In genomic region chr17:4903051-4903818, GRCh38 we compare ENCODE assay signal across 8 cellular contexts. TPM values are rescaled to one million over a fixed set of nuclear protein-coding genes. Genes with fewer than 3 reads are reported as not detected.
A peak's percentile ranks its signal among the peaks of the same experiment; 100 is the strongest.
DNase-seq lines count a peak whose midpoint lies in the region; ATAC-seq, FAIRE-seq and TF ChIP-seq lines count a peak whose summit lies in the region.

Gene CHRNE, minus strand, starts transcription at chr17:4903098. Its CDS starts 35 bp downstream, at chr17:4903063.

- H2AFZ ChIP-seq in neural progenitor cell (replicated peaks) = no peak within 1 kb of the TSS

- WGBS in esophagus squamous epithelium, 2 donors = 3 to 10% methylated on average over 6 of the region's 10 CpGs

- H3K4me3 ChIP-seq in esophagus squamous epithelium = peak within 1 kb of the TSS in 2 of 4 donors; percentile 9 to 18
- no peak within 1 kb of the TSS for H3K4me3 ChIP-seq in neural progenitor cell

- peaks cover 0 to 25% (median 0%) of the 10 kb centered on the region in 4 donors for H3K27me3 ChIP-seq in esophagus squamous epithelium
- H3K27me3 ChIP-seq in neural progenitor cell = peaks cover 41% of the 10 kb centered on the region

- peak; percentile 82 for FAIRE-seq in D721Med (lab: Jason Lieb, UNC)
- FAIRE-seq in RCC 7860 (lab: Jason Lieb, UNC) = no peak

- H3K4me1 ChIP-seq in esophagus squamous epithelium (peaks cover 23 to 57% (median 36%) of the 10 kb centered on the region in 3 donors), neural progenitor cell (peaks cover 2% of the 10 kb centered on the region)

- H3K27ac Mint-ChIP-seq in IgD-negative memory B cell (peak within 1 kb of the TSS; percentile 71 to 91 (median 82)), neural progenitor cell (peak within 1 kb of the TSS; percentile 19)
- H3K27ac Mint-ChIP-seq in activated T-cell treated with anti-CD3 and anti-CD28 coated beads, Interleukin-2, amount 50 U/mL, for 72 hours = peak within 1 kb of the TSS; percentile 75

- H3K36me3 ChIP-seq in esophagus squamous epithelium (peaks cover 0 to 3% (median 0%) of the 10 kb centered on the region in 3 donors), neural progenitor cell (no peaks in the 10 kb centered on the region)

- peak; percentile 56 for TF ChIP-seq CTCF in D721Med (IDR thresholded peaks at IDR 0.05; ENCODE audit: insufficient read depth, missing control alignments)
- TF ChIP-seq CTCF in esophagus squamous epithelium (IDR thresholded peaks at IDR 0.05) = peak; percentile 51 to 88 (median 74)
- TF ChIP-seq CTCF in neural progenitor cell (IDR thresholded peaks at IDR 0.05) = peak; percentile 75

- H3K9me3 ChIP-seq in esophagus squamous epithelium (no peaks in the 10 kb centered on the region), neural progenitor cell (ENCODE audit: low read depth) (no peaks in the 10 kb centered on the region)

- H3F3A ChIP-seq in neural progenitor cell (ENCODE audit: low read depth) = peaks cover 10% of the 10 kb centered on the region

- H3K4me2 ChIP-seq in neural progenitor cell = no peak within 1 kb of the TSS

- H3K4me3 Mint-ChIP-seq in IgD-negative memory B cell (peak within 1 kb of the TSS; percentile 62 to 97 (median 90)), neural progenitor cell (peak within 1 kb of the TSS; percentile 60)
- peak within 1 kb of the TSS; percentile 78 to 79 for H3K4me3 Mint-ChIP-seq in activated T-cell treated with anti-CD3 and anti-CD28 coated beads, Interleukin-2, amount 50 U/mL, for 72 hours

- peak within 1 kb of the TSS; percentile 46 to 78 (median 73) for H3K27ac ChIP-seq in esophagus squamous epithelium
- H3K27ac ChIP-seq in neural progenitor cell = no peak within 1 kb of the TSS
- peak within 1 kb of the TSS; percentile 64 for H3K27ac ChIP-seq in substantia nigra (ENCODE audit: low read depth, low read length, poor library complexity, severe bottlenecking)

- H3K9me3 Mint-ChIP-seq in IgD-negative memory B cell (no peaks in the 10 kb centered on the region), neural progenitor cell (no peaks in the 10 kb centered on the region)
- no peaks in the 10 kb centered on the region for H3K9me3 Mint-ChIP-seq in activated T-cell treated with anti-CD3 and anti-CD28 coated beads, Interleukin-2, amount 50 U/mL, for 72 hours

- no peaks in the 10 kb centered on the region for H3K79me2 ChIP-seq in neural progenitor cell (ENCODE audit: low read depth)

- peaks cover 17 to 21% (median 21%) of the 10 kb centered on the region in 3 donors for H3K4me1 Mint-ChIP-seq in IgD-negative memory B cell
- peaks cover 30% of the 10 kb centered on the region for H3K4me1 Mint-ChIP-seq in activated T-cell treated with anti-CD3 and anti-CD28 coated beads, Interleukin-2, amount 50 U/mL, for 72 hours (ENCODE audit: low read depth)
- peaks cover 10% of the 10 kb centered on the region for H3K4me1 Mint-ChIP-seq in neural progenitor cell

- intact Hi-C loops in esophagus squamous epithelium (cut with DNase I) = loop anchor here (10.0 kb wide), 1 partner anchor 162 kb away; no protein-coding TSS in a partner anchor

- no peak within 1 kb of the TSS for H3K9ac ChIP-seq in neural progenitor cell

- TF ChIP-seq POLR2A in esophagus squamous epithelium (IDR thresholded peaks at IDR 0.05) = no peak

- DNase-seq in D721Med (ENCODE audit: insufficient read length, low spot score) (peak; percentile 42), RCC 7860 (ENCODE audit: low spot score) (peak; percentile 44), esophagus squamous epithelium (lab: John Stamatoyannopoulos, UW) (no peak), neural progenitor cell (ENCODE audit: low spot score) (peak; percentile 87), substantia nigra (lab: John Stamatoyannopoulos, UW) (peak in 37 of 49 donors; percentile 6 to 84 (median 52))
- DNase-seq in activated T-cell treated with anti-CD3 and anti-CD28 coated beads, Interleukin-2, amount 50 U/mL, for 72 hours = peak; percentile 80 to 84

- peak; percentile 41 to 49 for ATAC-seq in activated T-cell treated with anti-CD3 and anti-CD28 coated beads, Interleukin-2, amount 50 U/mL, for 72 hours (replicated peaks in 1 of 2)
- ATAC-seq in GM21528 (IDR thresholded peaks at IDR 0.05; ENCODE audit: low FRiP score, unreplicated experiment) = no peak

- H3K27me3 Mint-ChIP-seq in IgD-negative memory B cell (no peaks in the 10 kb centered on the region), neural progenitor cell (ENCODE audit: insufficient read depth, low read depth) (peaks cover 13% of the 10 kb centered on the region)
- no peaks in the 10 kb centered on the region for H3K27me3 Mint-ChIP-seq in activated T-cell treated with anti-CD3 and anti-CD28 coated beads, Interleukin-2, amount 50 U/mL, for 72 hours (ENCODE audit: low read depth)

- peaks cover 3% of the 10 kb centered on the region for H3K36me3 Mint-ChIP-seq in IgD-negative memory B cell
- H3K36me3 Mint-ChIP-seq in activated T-cell treated with anti-CD3 and anti-CD28 coated beads, Interleukin-2, amount 50 U/mL, for 72 hours (ENCODE audit: insufficient read depth in 2 of 2) = peaks cover 0 to 7% of the 10 kb centered on the region in 2 donors
- peaks cover 6% of the 10 kb centered on the region for H3K36me3 Mint-ChIP-seq in neural progenitor cell

- no peaks in the 10 kb centered on the region for H4K20me1 ChIP-seq in neural progenitor cell (ENCODE audit: low read depth)

RNA-seq across cellular contexts. Expression of gene CHRNE, which starts in this region (rescaled TPM):
- 0.89 TPM for polyA plus RNA-seq in IgD-negative memory B cell
- total RNA-seq in activated T-cell treated with anti-CD3 and anti-CD28 coated beads, Interleukin-2, amount 50 U/mL, for 72 hours = under 1 TPM; 0.60 to 0.89 TPM
- total RNA-seq in esophagus squamous epithelium (under 1 TPM in 1 of 4 donors, not detected in 3; 0.57 TPM), neural progenitor cell (ENCODE audit: low replicate concordance) (0.19 TPM in 1 of 2 replicates, not detected in the other)

Comparison
In these comparisons a context has a peak if more than half of its experiments do, and no peak if none do; other contexts are left out.
1. Peak in DNase-seq and ATAC-seq in activated T-cell treated with anti-CD3 and anti-CD28 coated beads, Interleukin-2, amount 50 U/mL, for 72 hours; RNA of the gene not detected or under 1 TPM.
2. Peak in DNase-seq in neural progenitor cell; RNA of the gene not detected or under 1 TPM.
3. H3K27ac Mint-ChIP-seq: peak in every context shown above with its lines; median percentile 82 in IgD-negative memory B cell; 75 in activated T-cell treated with anti-CD3 and anti-CD28 coated beads, Interleukin-2, amount 50 U/mL, for 72 hours; 19 in neural progenitor cell.